In genomic region chr20:7980332-7981046, GRCh38 we compare ENCODE assay signal across 8 cellular contexts. TPM values are rescaled to one million over a fixed set of nuclear protein-coding genes. Genes with fewer than 3 reads are reported as not detected.
A peak's percentile ranks its signal among the peaks of the same experiment; 100 is the strongest.
DNase-seq lines count a peak whose midpoint lies in the region; ATAC-seq and TF ChIP-seq lines count a peak whose summit lies in the region.

No MANE protein-coding gene starts in this region.

- dilution Hi-C loops in mammary epithelial cell (cut with HindIII; ENCODE audit: low sequenced_read_pairs) = no loop called here

- TF ChIP-seq RAD21 in liver (IDR thresholded peaks at IDR 0.05) = peak; percentile 72 to 84

- H4K20me1 ChIP-seq in mammary epithelial cell (ENCODE audit: insufficient read depth, low read length) = no peaks in the 10 kb centered on the region

- H3K27ac ChIP-seq in mammary epithelial cell (ENCODE audit: insufficient read depth, low read depth, low read length) (no peak overlapping the region), liver (ENCODE audit: low read depth in 1 of 2, low read length in 2 of 2) (peak overlapping the region; percentile 76 to 84), ascending aorta (no peak overlapping the region), aorta (ENCODE audit: low read depth in 1 of 2, low read length in 2 of 2) (no peak overlapping the region)

- H3K4me3 ChIP-seq in mammary epithelial cell (replicated peaks in 1 of 3; ENCODE audit: insufficient read depth in 1 of 3, low read depth in 2 of 3, low read length in 3 of 3) (no peak overlapping the region), liver (ENCODE audit: low read depth in 1 of 3, low read length in 3 of 3) (no peak overlapping the region), ascending aorta (no peak overlapping the region), aorta (ENCODE audit: low read length in 2 of 2) (no peak overlapping the region)

- CTCF ChIA-PET in mammary epithelial cell (lab: Charles Lee; ENCODE audit: low non-redundant PET) = interaction anchor here (1.0 kb wide), 1 partner anchor 13 kb away, joined by 8 read pairs; no protein-coding TSS in a partner anchor

- TF ChIP-seq CTCF in AG09319 (IDR thresholded peaks at IDR 0.05; ENCODE audit: low read depth, low read length) (peak; percentile 59), GM12872 (IDR thresholded peaks at IDR 0.05; ENCODE audit: insufficient read depth, low read depth, low read length) (peak; percentile 69), mammary epithelial cell (conservative IDR thresholded peaks at IDR 0.05 in 1 of 2, IDR thresholded peaks at IDR 0.05 in 1 of 2; ENCODE audit: extremely low read depth in 1 of 2, insufficient read depth in 1 of 2, low read depth in 1 of 2, low read length in 2 of 2) (peak; percentile 37 to 62), liver (IDR thresholded peaks at IDR 0.05; ENCODE audit: low read depth, low read length, missing input control) (peak; percentile 57), ascending aorta (IDR thresholded peaks at IDR 0.05) (no peak)

- peaks cover 6% of the 10 kb centered on the region for H3K4me1 ChIP-seq in mammary epithelial cell (ENCODE audit: insufficient read depth, low read length)
- H3K4me1 ChIP-seq in liver (ENCODE audit: control insufficient read depth in 4 of 4, insufficient read depth in 4 of 4, low read length in 3 of 4) = peaks cover 3 to 27% (median 17%) of the 10 kb centered on the region in 4 donors
- no peaks in the 10 kb centered on the region for H3K4me1 ChIP-seq in ascending aorta
- no peaks in the 10 kb centered on the region for H3K4me1 ChIP-seq in aorta (ENCODE audit: control insufficient read depth in 1 of 2, insufficient read depth in 2 of 2, low read length in 2 of 2)

- in situ Hi-C loops in mammary epithelial cell (cut with MboI; ENCODE audit: low sequenced_read_pairs in 2 of 2) = no loop called here

- H3K27me3 ChIP-seq in mammary epithelial cell (ENCODE audit: insufficient read depth, low read length) (no peaks in the 10 kb centered on the region), liver (ENCODE audit: control insufficient read depth in 4 of 4, insufficient read depth in 4 of 4, low read length in 3 of 4) (no peaks in the 10 kb centered on the region), ascending aorta (no peaks in the 10 kb centered on the region), aorta (ENCODE audit: control insufficient read depth in 1 of 2, insufficient read depth in 2 of 2, low read length in 1 of 2) (no peaks in the 10 kb centered on the region)

- no peak overlapping the region for H3K4me2 ChIP-seq in mammary epithelial cell (ENCODE audit: insufficient read depth, low read depth, low read length)

- H3K9me3 ChIP-seq in mammary epithelial cell (replicated peaks; ENCODE audit: insufficient read depth, low read length) (no peaks in the 10 kb centered on the region), liver (ENCODE audit: control insufficient read depth in 4 of 4, low read length in 3 of 4) (no peaks in the 10 kb centered on the region), ascending aorta (no peaks in the 10 kb centered on the region), aorta (ENCODE audit: control insufficient read depth, low read length) (no peaks in the 10 kb centered on the region)

- H3K9ac ChIP-seq in mammary epithelial cell (ENCODE audit: insufficient read depth, low read length) = no peak overlapping the region
- peak overlapping the region in 1 of 2 donors; percentile 87 for H3K9ac ChIP-seq in liver (ENCODE audit: low read depth in 1 of 2, low read length in 2 of 2)

- no peaks in the 10 kb centered on the region for H3K79me2 ChIP-seq in mammary epithelial cell (ENCODE audit: insufficient read depth, low read length)

- WGBS in mammary epithelial cell (ENCODE audit: low coverage, missing lambda C conversion rate) = 65% methylated on average over 9 of the region's 10 CpGs
- 57% methylated on average over 10 of the region's 10 CpGs for WGBS in liver
- 67 to 68% methylated on average over 10 of the region's 10 CpGs for WGBS in aorta, 2 donors

- DNase-seq in AG09319 (ENCODE audit: extremely low read depth, low read depth) (peak; percentile 8), NCI-H748 (lab: John Stamatoyannopoulos, UW; ENCODE audit: unreplicated experiment) (peak; percentile 67), mammary epithelial cell (peak; percentile 50), ascending aorta (ENCODE audit: low spot score in 2 of 2) (no peak), aorta (no peak)

- H3K36me3 ChIP-seq in mammary epithelial cell (ENCODE audit: insufficient read depth, low read length) (peaks cover 3% of the 10 kb centered on the region), liver (ENCODE audit: control insufficient read depth in 4 of 4, insufficient read depth in 3 of 4, low read depth in 1 of 4, low read length in 3 of 4) (no peaks in the 10 kb centered on the region), ascending aorta (peaks cover 22 to 43% of the 10 kb centered on the region in 2 donors), aorta (ENCODE audit: control insufficient read depth in 1 of 2, insufficient read depth in 2 of 2, low read length in 1 of 2) (peaks cover 0 to 2% of the 10 kb centered on the region in 2 donors)

- no peak overlapping the region for H2AFZ ChIP-seq in mammary epithelial cell (ENCODE audit: low read depth, low read length)

- intact Hi-C loops in mammary epithelial cell (cut with micrococcal nuclease) (no loop called here), ascending aorta (cut with DNase I) (no loop called here), aorta (cut with DNase I) (no loop called here)

- ATAC-seq in HG02678 (IDR thresholded peaks at IDR 0.05; ENCODE audit: unreplicated experiment) (peak; percentile 75), aorta (ENCODE audit: low FRiP score) (no peak)

- no TSS peak for BruUV-seq in mammary epithelial cell (replicated peaks; lab: Mats Ljungman, UMichigan)

TF ChIP-seq in liver, 16 proteins besides CTCF, POLR2A, EP300 and RAD21:
- TF ChIP-seq HNF4A (conservative IDR thresholded peaks at IDR 0.05) (peak in 1 of 2 donors; percentile 25), HNF4G (IDR thresholded peaks at IDR 0.05) (no peak), RXRA (IDR thresholded peaks at IDR 0.05) (peak; percentile 51 to 53), ATF3 (IDR thresholded peaks at IDR 0.05) (no peak), GABPA (IDR thresholded peaks at IDR 0.05 in 1 of 2, conservative IDR thresholded peaks at IDR 0.05 in 1 of 2) (no peak), SP1 (IDR thresholded peaks at IDR 0.05) (peak; percentile 24)

RNA-seq across cellular contexts. Expression of gene TMX4, which starts 39.1 kb away (rescaled TPM):
- 10 to 100 TPM; 30.2 to 38.3 TPM for total RNA-seq in mammary epithelial cell
- polyA plus RNA-seq in mammary epithelial cell = 13.3 TPM
- 8.9 TPM for polyA minus RNA-seq in mammary epithelial cell
- total RNA-seq in liver = 10 to 100 TPM; 16.8 to 17.3 TPM
- polyA plus RNA-seq in liver = 10 to 100 TPM; 12.6 to 15.0 TPM
- 65.3 TPM for total RNA-seq in ascending aorta
- 10 to 100 TPM; 54.2 to 56.8 TPM for total RNA-seq in aorta
- polyA plus RNA-seq in aorta = 10 to 100 TPM; 15.8 to 16.9 TPM

RNA-seq across cellular contexts. Expression of gene HAO1, which starts 40.2 kb away (rescaled TPM):
- total RNA-seq in mammary epithelial cell = not detected
- not detected for polyA plus RNA-seq in mammary epithelial cell
- not detected for polyA minus RNA-seq in mammary epithelial cell
- total RNA-seq in liver = 100 to 1,000 TPM in 1 of 2 donors, 10 to 100 TPM in 1; 17.8 to 163 TPM
- 100 to 1,000 TPM; 160 to 164 TPM for polyA plus RNA-seq in liver
- total RNA-seq in ascending aorta = not detected
- not detected for total RNA-seq in aorta
- polyA plus RNA-seq in aorta = not detected

Comparison
In these comparisons a context has a peak if more than half of its experiments do, and no peak if none do; other contexts are left out.
1. DNase-seq: peak in AG09319 (single experiment), NCI-H748 (single experiment) and mammary epithelial cell (single experiment); none in ascending aorta (0 of 2) and aorta (0 of 2).
2. CTCF ChIP-seq: peak in AG09319 (single experiment), GM12872 (single experiment), mammary epithelial cell (2 of 2) and liver (single experiment); none in ascending aorta (0 of 3).
3. H3K27ac ChIP-seq: peak in liver (2 of 2); none in mammary epithelial cell (single experiment), ascending aorta (0 of 2) and aorta (0 of 2).
4. RNA of gene HAO1, which starts 40.2 kb away (total RNA-seq): 17.8 to 163 TPM in liver; not detected in mammary epithelial cell, not detected in ascending aorta (single experiment) and not detected in aorta; every median in the first group is over 10 times any median in the second.